9 cellular contexts compared by ENCODE assay signal in the genomic region with DNA sequence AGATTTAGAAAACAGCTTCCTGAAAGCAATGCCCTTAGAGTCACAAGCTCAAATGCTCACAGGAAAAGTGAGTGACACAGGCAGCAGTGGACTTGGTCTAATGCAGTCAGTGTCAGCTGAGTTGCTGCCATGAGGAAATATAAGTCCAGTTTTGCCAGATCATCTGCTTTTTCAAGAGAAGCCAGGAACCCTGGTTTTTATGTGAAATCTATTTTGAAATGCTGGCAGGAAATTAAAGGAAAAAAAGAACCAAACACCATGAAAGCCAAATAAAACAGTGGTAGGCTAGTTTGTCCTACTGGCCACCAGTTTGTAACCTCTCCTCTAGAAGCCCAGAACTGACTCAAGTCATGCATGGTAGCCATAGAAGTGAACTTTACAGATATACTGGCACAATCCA.
DNase-seq lines count a peak whose midpoint lies in the region; ATAC-seq, FAIRE-seq and TF ChIP-seq lines count a peak whose summit lies in the region.
"Had no signal": no experiment of that assay in that cellular context is flagged by ENCODE, and none has a peak within 500 bp of the region (broad histone marks: within the 10 kb centered on the region; RNA-seq: fewer than 3 reads in every experiment).

No MANE protein-coding gene starts in this region.

- no peak overlapping the region for H3K4me3 Mint-ChIP-seq in chondrocyte (ENCODE audit: unreplicated experiment)
- H3K4me3 Mint-ChIP-seq in stimulated activated effector memory CD8-positive, alpha-beta T cell treated with anti-CD3 and anti-CD28 coated beads, Interleukin-12 subunit alpha, Interleukin-12 subunit beta, amount 100 ng/mL, for 72 hours: no peak overlapping the region

- H3K27me3 Mint-ChIP-seq in chondrocyte (ENCODE audit: low read depth): no peaks in the 10 kb centered on the region

- H3K4me3 ChIP-seq in right lobe of liver: no peak overlapping the region

- TF ChIP-seq POLR2A in GM12892 (IDR thresholded peaks at IDR 0.05; ENCODE audit: low read depth, low read length) (no peak), right lobe of liver (IDR thresholded peaks at IDR 0.05) (peak; percentile 46)

- peak overlapping the region; percentile 15 for H3K27ac Mint-ChIP-seq in chondrocyte (ENCODE audit: unreplicated experiment)
- peak overlapping the region; percentile 38 for H3K27ac Mint-ChIP-seq in stimulated activated effector memory CD8-positive, alpha-beta T cell treated with anti-CD3 and anti-CD28 coated beads, Interleukin-12 subunit alpha, Interleukin-12 subunit beta, amount 100 ng/mL, for 72 hours

- H3K36me3 ChIP-seq in right lobe of liver: no peaks in the 10 kb centered on the region

- intact Hi-C loops in right lobe of liver (cut with DNase I): loop anchor here in 1 of 2 donors (10.0 kb wide), 1 partner anchor 252 kb away; no protein-coding TSS in a partner anchor

- H3K9me3 Mint-ChIP-seq in chondrocyte (ENCODE audit: low read depth): peaks cover 3% of the 10 kb centered on the region
- H3K9me3 Mint-ChIP-seq in stimulated activated effector memory CD8-positive, alpha-beta T cell treated with anti-CD3 and anti-CD28 coated beads, Interleukin-12 subunit alpha, Interleukin-12 subunit beta, amount 100 ng/mL, for 72 hours: no peaks in the 10 kb centered on the region

- no peak for DNase-seq in GM12892 (ENCODE audit: insufficient read length)
- DNase-seq in chondrocyte (ENCODE audit: low spot score): no peak
- peak in 2 of 3 donors; percentile 36 to 77 for DNase-seq in right lobe of liver
- DNase-seq in stimulated activated effector memory CD8-positive, alpha-beta T cell treated with anti-CD3 and anti-CD28 coated beads, Interleukin-12 subunit alpha, Interleukin-12 subunit beta, amount 100 ng/mL, for 72 hours (ENCODE audit: low spot score in 2 of 2): no peak
- no peak for DNase-seq in hippocampal formation (lab: John Stamatoyannopoulos, UW)
- DNase-seq in amniotic stem cell (lab: John Stamatoyannopoulos, UW): no peak
- DNase-seq in stimulated activated CD4-positive, alpha-beta T cell treated with anti-CD3 and anti-CD28 coated beads, Interleukin-2, amount 100 ng/mL, for 48 hours: no peak
- DNase-seq: NCI-H1694 had no signal

- peak; percentile 14 for FAIRE-seq in GM12892 (lab: Jason Lieb, UNC)

- H3K27me3 ChIP-seq in right lobe of liver: no peaks in the 10 kb centered on the region

- H3K4me1 ChIP-seq in right lobe of liver: peaks cover 0 to 46% (median 19%) of the 10 kb centered on the region in 4 donors

- H3K4me1 Mint-ChIP-seq in chondrocyte (ENCODE audit: low read depth): peaks cover 39% of the 10 kb centered on the region
- no peaks in the 10 kb centered on the region for H3K4me1 Mint-ChIP-seq in stimulated activated effector memory CD8-positive, alpha-beta T cell treated with anti-CD3 and anti-CD28 coated beads, Interleukin-12 subunit alpha, Interleukin-12 subunit beta, amount 100 ng/mL, for 72 hours

- ATAC-seq in right lobe of liver: peak; percentile 87 to 91 (median 88)
- ATAC-seq in stimulated activated effector memory CD8-positive, alpha-beta T cell treated with anti-CD3 and anti-CD28 coated beads, Interleukin-12 subunit alpha, Interleukin-12 subunit beta, amount 100 ng/mL, for 72 hours: no peak
- ATAC-seq in HG03175 (IDR thresholded peaks at IDR 0.05; ENCODE audit: unreplicated experiment): no peak

- peaks cover 1% of the 10 kb centered on the region for H3K36me3 Mint-ChIP-seq in chondrocyte (ENCODE audit: low read depth)
- peaks cover 7% of the 10 kb centered on the region for H3K36me3 Mint-ChIP-seq in stimulated activated effector memory CD8-positive, alpha-beta T cell treated with anti-CD3 and anti-CD28 coated beads, Interleukin-12 subunit alpha, Interleukin-12 subunit beta, amount 100 ng/mL, for 72 hours

- H3K27ac ChIP-seq in right lobe of liver: peak overlapping the region; percentile 42 to 88 (median 58)

- no peak for TF ChIP-seq CTCF in chondrocyte (IDR thresholded peaks at IDR 0.05)
- TF ChIP-seq CTCF in right lobe of liver (IDR thresholded peaks at IDR 0.05): peak in 1 of 4 donors; percentile 8

- no peaks in the 10 kb centered on the region for H3K9me3 ChIP-seq in right lobe of liver

Comparison
In these comparisons a context has a peak if more than half of its experiments do, and no peak if none do; other contexts are left out.
1. DNase-seq: peak in right lobe of liver (2 of 3); none in GM12892 (single experiment), chondrocyte (single experiment), stimulated activated effector memory CD8-positive, alpha-beta T cell treated with anti-CD3 and anti-CD28 coated beads, Interleukin-12 subunit alpha, Interleukin-12 subunit beta, amount 100 ng/mL, for 72 hours (0 of 2), hippocampal formation (0 of 2), amniotic stem cell (single experiment) and stimulated activated CD4-positive, alpha-beta T cell treated with anti-CD3 and anti-CD28 coated beads, Interleukin-2, amount 100 ng/mL, for 48 hours (0 of 2).
2. ATAC-seq: peak in right lobe of liver (4 of 4); none in stimulated activated effector memory CD8-positive, alpha-beta T cell treated with anti-CD3 and anti-CD28 coated beads, Interleukin-12 subunit alpha, Interleukin-12 subunit beta, amount 100 ng/mL, for 72 hours (single experiment) and HG03175 (single experiment).